ENCODE assay signal across 8 cellular contexts in genomic region chr7:113086431-113086888, GRCh38. TPM values are rescaled to one million over a fixed set of nuclear protein-coding genes. Genes with fewer than 3 reads are reported as not detected.
A peak's percentile ranks its signal among the peaks of the same experiment; 100 is the strongest.
DNase-seq lines count a peak whose midpoint lies in the region; ATAC-seq and TF ChIP-seq lines count a peak whose summit lies in the region.

Gene GPR85, minus strand, starts transcription at chr7:113086827. Its CDS starts 2,106 bp downstream, at chr7:113084721.

- H3K27ac ChIP-seq in CD8-positive, alpha-beta memory T cell (ENCODE audit: low read depth, low read length) = no peak within 1 kb of the TSS
- H3K27ac ChIP-seq in breast epithelium = peak within 1 kb of the TSS in 1 of 2 donors; percentile 38
- no peak within 1 kb of the TSS for H3K27ac ChIP-seq in iPS-20b (ENCODE audit: low read length)
- peak within 1 kb of the TSS; percentile 7 for H3K27ac ChIP-seq in skeletal muscle tissue (ENCODE audit: low read depth, low read length)

- DNase-seq in CD8-positive, alpha-beta memory T cell = peak; percentile 1 to 56 (median 7)
- peak; percentile 5 for DNase-seq in HuH-7.5 (ENCODE audit: low spot score)
- DNase-seq in T-cell = peak in 28 of 34 experiments; percentile 1 to 45 (median 15)
- peak in 1 of 2 donors; percentile 24 for DNase-seq in breast epithelium (ENCODE audit: low spot score in 2 of 2)
- no peak for DNase-seq in HT-29 (ENCODE audit: low spot score)

- no peaks in the 10 kb centered on the region for H3K9me3 ChIP-seq in CD8-positive, alpha-beta memory T cell (ENCODE audit: low read length)
- H3K9me3 ChIP-seq in breast epithelium = no peaks in the 10 kb centered on the region
- no peaks in the 10 kb centered on the region for H3K9me3 ChIP-seq in iPS-20b (ENCODE audit: insufficient read depth, low read depth, low read length)
- no peaks in the 10 kb centered on the region for H3K9me3 ChIP-seq in skeletal muscle tissue (ENCODE audit: control insufficient read depth in 3 of 3, low read length in 3 of 3)

- H3K4me3 Mint-ChIP-seq in CD8-positive, alpha-beta memory T cell = peak within 1 kb of the TSS in 4 of 7 donors; percentile 24 to 47 (median 39)
- H3K4me3 Mint-ChIP-seq in T-cell = peak within 1 kb of the TSS in 2 of 3 donors; percentile 31 to 61

- no peak within 1 kb of the TSS for H3K4me3 ChIP-seq in CD8-positive, alpha-beta memory T cell (ENCODE audit: low read length)
- H3K4me3 ChIP-seq in breast epithelium (peak within 1 kb of the TSS; percentile 47 to 69 (median 50)), iPS-20b (ENCODE audit: low read length) (peak within 1 kb of the TSS; percentile 79), skeletal muscle tissue (ENCODE audit: low read length in 3 of 3) (peak within 1 kb of the TSS; percentile 59 to 70 (median 62))

- H3K27ac Mint-ChIP-seq in CD8-positive, alpha-beta memory T cell = no peak within 1 kb of the TSS
- H3K27ac Mint-ChIP-seq in T-cell = no peak within 1 kb of the TSS

- intact Hi-C loops in breast epithelium (cut with DNase I; ENCODE audit: low total_unique reads) = no loop called here

- peaks cover 12% of the 10 kb centered on the region for H3K27me3 ChIP-seq in CD8-positive, alpha-beta memory T cell (ENCODE audit: insufficient read depth, low read length, poor library complexity, severe bottlenecking)
- H3K27me3 ChIP-seq in breast epithelium (peaks cover 0 to 9% of the 10 kb centered on the region in 2 donors), iPS-20b (ENCODE audit: insufficient read depth, low read length) (peaks cover 52% of the 10 kb centered on the region), skeletal muscle tissue (ENCODE audit: control insufficient read depth in 3 of 3, insufficient read depth in 3 of 3, low read length in 3 of 3) (peaks cover 3 to 17% (median 14%) of the 10 kb centered on the region in 3 donors)

- H3K4me1 ChIP-seq in CD8-positive, alpha-beta memory T cell (ENCODE audit: insufficient read depth, low read length) = peaks cover 4% of the 10 kb centered on the region
- peaks cover 0 to 4% of the 10 kb centered on the region in 2 donors for H3K4me1 ChIP-seq in breast epithelium
- H3K4me1 ChIP-seq in iPS-20b (ENCODE audit: insufficient read depth, low read length) = peaks cover 11% of the 10 kb centered on the region
- H3K4me1 ChIP-seq in skeletal muscle tissue (ENCODE audit: control insufficient read depth in 3 of 3, insufficient read depth in 3 of 3, low read length in 3 of 3) = peaks cover 4 to 8% (median 7%) of the 10 kb centered on the region in 3 donors

- H3K9ac ChIP-seq in iPS-20b (ENCODE audit: low read depth, low read length) (peak within 1 kb of the TSS; percentile 57; the same call in 1 of the 2 replicates), skeletal muscle tissue (ENCODE audit: low read depth in 1 of 3, low read length in 3 of 3) (peak within 1 kb of the TSS; percentile 63 to 72 (median 68))

- peaks cover 35 to 65% of the 10 kb centered on the region in 2 donors for H3K27me3 Mint-ChIP-seq in CD8-positive, alpha-beta memory T cell
- peaks cover 21 to 44% of the 10 kb centered on the region in 2 donors for H3K27me3 Mint-ChIP-seq in T-cell

- CTCF ChIA-PET in CD8-positive, alpha-beta memory T cell (lab: Charles Lee) = interaction anchor here (0.5 kb wide), 1 partner anchor 59 kb away, joined by 3 read pairs; no protein-coding TSS in a partner anchor
- CTCF ChIA-PET in T-cell (lab: Charles Lee) = interaction anchor here (0.6 to 1.2 kb wide), 6 partner anchors 17 to 649 kb away, joined by 3 to 10 read pairs (median 8); a partner anchor contains a TSS

- peak; percentile 82 for ATAC-seq in GM19463 (IDR thresholded peaks at IDR 0.05; ENCODE audit: unreplicated experiment)
- peak in 2 of 4 experiments; percentile 48 to 71 for ATAC-seq in T-cell (replicated peaks in 1 of 4)

- peaks cover 4 to 21% (median 16%) of the 10 kb centered on the region in 3 donors for H3K4me1 Mint-ChIP-seq in CD8-positive, alpha-beta memory T cell
- peaks cover 7 to 14% (median 13%) of the 10 kb centered on the region in 3 donors for H3K4me1 Mint-ChIP-seq in T-cell

- H3K9me3 Mint-ChIP-seq in CD8-positive, alpha-beta memory T cell = peaks cover 0 to 3% (median 0%) of the 10 kb centered on the region in 5 donors
- H3K9me3 Mint-ChIP-seq in T-cell = no peaks in the 10 kb centered on the region

- TF ChIP-seq CTCF in breast epithelium (IDR thresholded peaks at IDR 0.05) = no peak

- POLR2A ChIA-PET in CD8-positive, alpha-beta memory T cell (lab: Charles Lee) = interaction anchor here (0.7 kb wide), 1 partner anchor 22 kb away, joined by 8 read pairs; no protein-coding TSS in a partner anchor
- POLR2A ChIA-PET in T-cell (lab: Charles Lee) = interaction anchor here (0.6 kb wide), 3 partner anchors 11 to 158 kb away, joined by 3 to 8 read pairs (median 4); no protein-coding TSS in a partner anchor

- no peaks in the 10 kb centered on the region for H3K36me3 ChIP-seq in CD8-positive, alpha-beta memory T cell (ENCODE audit: insufficient read depth, low read length)
- H3K36me3 ChIP-seq in breast epithelium = no peaks in the 10 kb centered on the region
- H3K36me3 ChIP-seq in iPS-20b (ENCODE audit: insufficient read depth, low read depth, low read length) = no peaks in the 10 kb centered on the region
- H3K36me3 ChIP-seq in skeletal muscle tissue (ENCODE audit: control insufficient read depth in 3 of 3, insufficient read depth in 3 of 3, low read length in 3 of 3) = no peaks in the 10 kb centered on the region

- TF ChIP-seq POLR2A in breast epithelium (IDR thresholded peaks at IDR 0.05) = no peak

- no peaks in the 10 kb centered on the region for H3K36me3 Mint-ChIP-seq in CD8-positive, alpha-beta memory T cell
- H3K36me3 Mint-ChIP-seq in T-cell = no peaks in the 10 kb centered on the region

RNA-seq across cellular contexts. Expression of gene GPR85, which starts in this region (rescaled TPM):
- total RNA-seq in CD8-positive, alpha-beta memory T cell = not detected
- polyA plus RNA-seq in CD8-positive, alpha-beta memory T cell = not detected
- total RNA-seq in T-cell (not detected), breast epithelium (1 to 10 TPM in 1 of 3 donors, under 1 TPM in 2; 0.29 to 1.6 (median 0.33) TPM), skeletal muscle tissue (1.0 TPM)
- not detected in 2 replicates for total RNA-seq in HT-29 (2014; rRNA removed; shearing (Covaris generic))

Comparison
In these comparisons a context has a peak if more than half of its experiments do, and no peak if none do; other contexts are left out.
1. Peak in DNase-seq in CD8-positive, alpha-beta memory T cell; RNA of the gene not detected or under 1 TPM.
2. Peak in DNase-seq in T-cell; RNA of the gene not detected or under 1 TPM.